14 cellular contexts compared by ENCODE assay signal in genomic region chr2:158719411-158719810, GRCh38.
DNase-seq lines count a peak whose midpoint lies in the region; TF ChIP-seq lines count a peak whose summit lies in the region.
"Had no signal": no experiment of that assay in that cellular context is flagged by ENCODE, and none has a peak within 500 bp of the region (broad histone marks: within the 10 kb centered on the region; RNA-seq: fewer than 3 reads in every experiment).

No MANE protein-coding gene starts in this region.

- no peak overlapping the region for H3K4me3 Mint-ChIP-seq in endothelial cell (ENCODE audit: unreplicated experiment)
- H3K4me3 Mint-ChIP-seq: CD14-positive monocyte; CD8-positive, alpha-beta T cell had no signal

- no peaks in the 10 kb centered on the region for H3K36me3 Mint-ChIP-seq in endothelial cell (ENCODE audit: low read depth, unreplicated experiment)
- H3K36me3 Mint-ChIP-seq: CD14-positive monocyte; CD8-positive, alpha-beta T cell had no signal

- no peak for TF ChIP-seq POLR2A in lower leg skin (IDR thresholded peaks at IDR 0.05)

- H3K4me3 ChIP-seq in subcutaneous abdominal adipose tissue (ENCODE audit: low read depth in 1 of 5, low read length in 5 of 5) (no peak overlapping the region), lower leg skin (ENCODE audit: low read depth, poor library complexity, severe bottlenecking) (no peak overlapping the region)

- H3K27me3 Mint-ChIP-seq in endothelial cell (ENCODE audit: unreplicated experiment) = peaks cover 3% of the 10 kb centered on the region

- intact Hi-C loops in lower leg skin (cut with DNase I; ENCODE audit: low total_unique reads) = no loop called here

- in situ Hi-C loops in KBM-7 (cut with MboI; ENCODE audit: low pct_unique_long_range_greater_than_20kb, low sequenced_read_pairs) = no loop called here

- no peak overlapping the region for H3K9ac ChIP-seq in subcutaneous abdominal adipose tissue (ENCODE audit: low read length in 5 of 5)

- no peaks in the 10 kb centered on the region for H3K36me3 ChIP-seq in subcutaneous abdominal adipose tissue (ENCODE audit: control insufficient read depth in 5 of 5, insufficient read depth in 5 of 5, low read length in 5 of 5)

- DNase-seq in DMS 273 (lab: John Stamatoyannopoulos, UW; ENCODE audit: unreplicated experiment) (peak; percentile 9), DMS 273 treated with DMSO at 0.1 percent for 48 hours (lab: John Stamatoyannopoulos, UW) (no peak), NCI-H524 treated with DMSO at 0.1 percent for 48 hours (lab: John Stamatoyannopoulos, UW) (peak; percentile 48), endothelial cell (ENCODE audit: low spot score) (no peak), KBM-7 (no peak), lower leg skin (ENCODE audit: low spot score in 2 of 2) (no peak)
- no peak for DNase-seq in stimulated activated CD4-positive, alpha-beta T cell treated with anti-CD3 and anti-CD28 coated beads, Interleukin-2, amount 100 ng/mL, for 48 hours
- DNase-seq: CD8-positive, alpha-beta T cell; COR-L47; DMS53; GF-D8 had no signal

- H3K4me1 ChIP-seq in subcutaneous abdominal adipose tissue (ENCODE audit: control insufficient read depth in 5 of 5, insufficient read depth in 5 of 5, low read length in 5 of 5) = peaks cover 0 to 57% (median 5%) of the 10 kb centered on the region in 5 donors

- H3K9me3 Mint-ChIP-seq in endothelial cell (ENCODE audit: unreplicated experiment) = no peaks in the 10 kb centered on the region
- H3K9me3 Mint-ChIP-seq: CD8-positive, alpha-beta T cell had no signal

- H3K27me3 ChIP-seq in subcutaneous abdominal adipose tissue (ENCODE audit: control insufficient read depth in 5 of 5, insufficient read depth in 4 of 5, low read length in 5 of 5) = peaks cover 0 to 3% (median 0%) of the 10 kb centered on the region in 5 donors

- no peak for TF ChIP-seq CTCF in endothelial cell (IDR thresholded peaks at IDR 0.05; ENCODE audit: unreplicated experiment)
- no peak for TF ChIP-seq CTCF in lower leg skin (IDR thresholded peaks at IDR 0.05)

- peak overlapping the region; percentile 45 for H3K27ac ChIP-seq in subcutaneous abdominal adipose tissue (ENCODE audit: low read depth, low read length)
- H3K27ac ChIP-seq: 22Rv1 had no signal

- H3K9me3 ChIP-seq in subcutaneous abdominal adipose tissue (ENCODE audit: control insufficient read depth in 5 of 5, low read length in 5 of 5) = no peaks in the 10 kb centered on the region

- 80 to 84% methylated on average over 5 of the region's 5 CpGs for WGBS in lower leg skin, 2 donors

- peaks cover 62% of the 10 kb centered on the region for H3K4me1 Mint-ChIP-seq in endothelial cell (ENCODE audit: unreplicated experiment)
- H3K4me1 Mint-ChIP-seq: CD14-positive monocyte had no signal

- H3K27ac Mint-ChIP-seq in endothelial cell (ENCODE audit: unreplicated experiment) = peak overlapping the region; percentile 36
- H3K27ac Mint-ChIP-seq: CD14-positive monocyte; CD8-positive, alpha-beta T cell had no signal

Comparison
In these comparisons a context has a peak if more than half of its experiments do, and no peak if none do; other contexts are left out.
1. DNase-seq: peak in DMS 273 (single experiment) and NCI-H524 treated with DMSO at 0.1 percent for 48 hours (single experiment); none in DMS 273 treated with DMSO at 0.1 percent for 48 hours (single experiment), endothelial cell (single experiment), KBM-7 (single experiment), stimulated activated CD4-positive, alpha-beta T cell treated with anti-CD3 and anti-CD28 coated beads, Interleukin-2, amount 100 ng/mL, for 48 hours (0 of 2) and lower leg skin (0 of 2).